Comparison of ENCODE assay signal across 17 cellular contexts in genomic region chr10:95202865-95203264, GRCh38. TPM values are rescaled to one million over a fixed set of nuclear protein-coding genes. Genes with fewer than 3 reads are reported as not detected.
"Had no signal": no experiment of that assay in that cellular context is flagged by ENCODE, and none has a peak within 500 bp of the region (broad histone marks: within the 10 kb centered on the region; RNA-seq: fewer than 3 reads in every experiment).

No MANE protein-coding gene starts in this region.

RNA-seq across cellular contexts. Expression of gene ACSM6, which starts 8.8 kb away (rescaled TPM):
- total RNA-seq: activated naive CD4-positive, alpha-beta T cell treated with anti-CD3 and anti-CD28 coated beads for 36 hours; activated naive CD4-positive, alpha-beta T cell treated with anti-CD3 and anti-CD28 coated beads, Interleukin-2, amount 50 U/mL, for 72 hours; activated naive CD8-positive, alpha-beta T cell treated with anti-CD3 and anti-CD28 coated beads for 36 hours; activated naive CD8-positive, alpha-beta T cell treated with anti-CD3 and anti-CD28 coated beads, Interleukin-2, amount 10 ng/mL, durations not matched to agents 7 days and 5 days; activated T-cell treated with anti-CD3 and anti-CD28 coated beads, Interleukin-2, amount 50 U/mL, for 4 hours; activated T-cell treated with anti-CD3 and anti-CD28 coated beads, Interleukin-2, amount 50 U/mL, for 72 hours; activated T-helper 1 cell treated with anti-CD3 and anti-CD28 coated beads, Interleukin-12 subunit alpha, Interleukin-12 subunit beta, Interleukin-2, Interleukin-4 antibody, amounts not matched to agents 30 ng/mL and 10 ng/mL and 1 ng/mL, durations not matched to agents 14 hours and 24 hours and 36 hours; activated T-helper 17 cell treated with anti-CD3 and anti-CD28 coated beads, Interleukin-2, amount 50 U/mL, for 72 hours; activated T-helper 2 cell treated with anti-CD3 and anti-CD28 coated beads, Interferon-gamma antibody, Interleukin-2, Interleukin-4, amounts not matched to agents 10 μg/mL and 5 μg/mL and 100 μg/mL, durations not matched to agents 14 hours and 24 hours and 36 hours; adrenal gland; ascending aorta; astrocyte; bronchial epithelial cell; cardiac muscle cell; cerebellum; chondrocyte had no signal
- polyA plus RNA-seq: adrenal gland, aorta had no signal
